In genomic region chr5:151051931-151052608, GRCh38 we compare ENCODE assay signal across 9 cellular contexts. TPM values are rescaled to one million over a fixed set of nuclear protein-coding genes. Genes with fewer than 3 reads are reported as not detected.
DNase-seq lines count a peak whose midpoint lies in the region; ATAC-seq and TF ChIP-seq lines count a peak whose summit lies in the region.
"Had no signal": no experiment of that assay in that cellular context is flagged by ENCODE, and none has a peak within 500 bp of the region (broad histone marks: within the 10 kb centered on the region; RNA-seq: fewer than 3 reads in every experiment).

No MANE protein-coding gene starts in this region.

- H3K4me1 ChIP-seq in vagina = peaks cover 13% of the 10 kb centered on the region
- H3K4me1 ChIP-seq in left lung = peaks cover 3 to 59% of the 10 kb centered on the region in 2 donors

- POLR2A ChIA-PET in activated CD4-positive, alpha-beta memory T cell treated with anti-CD3 and anti-CD28 coated beads, Interleukin-2, amount 10 ng/mL, durations not matched to agents 7 days and 5 days (lab: Charles Lee) = interaction anchor here (0.7 to 1.8 kb wide), 6 partner anchors 19 to 65 kb away, joined by 3 to 9 read pairs (median 5); no protein-coding TSS in a partner anchor

- H3K27me3 Mint-ChIP-seq in activated naive CD8-positive, alpha-beta T cell = no peaks in the 10 kb centered on the region
- no peaks in the 10 kb centered on the region for H3K27me3 Mint-ChIP-seq in activated naive CD8-positive, alpha-beta T cell treated with anti-CD3 and anti-CD28 coated beads for 36 hours
- no peaks in the 10 kb centered on the region for H3K27me3 Mint-ChIP-seq in activated CD4-positive, alpha-beta memory T cell treated with anti-CD3 and anti-CD28 coated beads, Interleukin-2, amount 10 ng/mL, durations not matched to agents 7 days and 5 days
- no peaks in the 10 kb centered on the region for H3K27me3 Mint-ChIP-seq in memory B cell

- TF ChIP-seq CTCF in vagina (IDR thresholded peaks at IDR 0.05) (no peak), left lung (IDR thresholded peaks at IDR 0.05) (no peak)

- intact Hi-C loops in vagina (cut with DNase I) (loop anchor here (5.0 kb wide), 1 partner anchor 65 kb away; no protein-coding TSS in a partner anchor), left lung (cut with DNase I) (loop anchor here (2.0 to 10.0 kb wide), 2 partner anchors 63 kb away; no protein-coding TSS in a partner anchor)

- no peak overlapping the region for H3K4me3 Mint-ChIP-seq in activated naive CD8-positive, alpha-beta T cell
- H3K4me3 Mint-ChIP-seq in activated naive CD8-positive, alpha-beta T cell treated with anti-CD3 and anti-CD28 coated beads for 36 hours = no peak overlapping the region
- no peak overlapping the region for H3K4me3 Mint-ChIP-seq in activated CD4-positive, alpha-beta memory T cell treated with anti-CD3 and anti-CD28 coated beads, Interleukin-2, amount 10 ng/mL, durations not matched to agents 7 days and 5 days
- H3K4me3 Mint-ChIP-seq in memory B cell = no peak overlapping the region
- H3K4me3 Mint-ChIP-seq: nephron had no signal

- ATAC-seq in memory B cell (ENCODE audit: low read depth) (no peak), left lung (no peak)

- no peak for DNase-seq in activated naive CD8-positive, alpha-beta T cell treated with anti-CD3 and anti-CD28 coated beads for 36 hours
- no peak for DNase-seq in activated CD4-positive, alpha-beta memory T cell treated with anti-CD3 and anti-CD28 coated beads, Interleukin-2, amount 10 ng/mL, durations not matched to agents 7 days and 5 days
- DNase-seq in memory B cell (ENCODE audit: low spot score in 2 of 2) (no peak), vagina (ENCODE audit: extremely low spot score in 2 of 2) (no peak), left lung (no peak), NCI-H774 (lab: John Stamatoyannopoulos, UW) (no peak), amniotic stem cell (lab: John Stamatoyannopoulos, UW) (no peak)

- no peak for TF ChIP-seq POLR2A in vagina (IDR thresholded peaks at IDR 0.05)

- peaks cover 0 to 74% of the 10 kb centered on the region in 2 donors for H3K36me3 ChIP-seq in vagina
- peaks cover 0 to 100% of the 10 kb centered on the region in 2 donors for H3K36me3 ChIP-seq in left lung

- H3K4me3 ChIP-seq in vagina (no peak overlapping the region), left lung (no peak overlapping the region)

- peak overlapping the region; percentile 41 for H3K27ac ChIP-seq in vagina
- H3K27ac ChIP-seq in left lung = peak overlapping the region in 1 of 2 donors; percentile 73

- H3K4me1 Mint-ChIP-seq in activated naive CD8-positive, alpha-beta T cell (ENCODE audit: low read depth) = peaks cover 9% of the 10 kb centered on the region
- peaks cover 11% of the 10 kb centered on the region for H3K4me1 Mint-ChIP-seq in activated naive CD8-positive, alpha-beta T cell treated with anti-CD3 and anti-CD28 coated beads for 36 hours
- peaks cover 11% of the 10 kb centered on the region for H3K4me1 Mint-ChIP-seq in activated CD4-positive, alpha-beta memory T cell treated with anti-CD3 and anti-CD28 coated beads, Interleukin-2, amount 10 ng/mL, durations not matched to agents 7 days and 5 days
- peaks cover 28% of the 10 kb centered on the region for H3K4me1 Mint-ChIP-seq in memory B cell
- H3K4me1 Mint-ChIP-seq: nephron had no signal

- peaks cover 12% of the 10 kb centered on the region for H3K36me3 Mint-ChIP-seq in activated naive CD8-positive, alpha-beta T cell
- H3K36me3 Mint-ChIP-seq in activated naive CD8-positive, alpha-beta T cell treated with anti-CD3 and anti-CD28 coated beads for 36 hours = peaks cover 24% of the 10 kb centered on the region
- H3K36me3 Mint-ChIP-seq in activated CD4-positive, alpha-beta memory T cell treated with anti-CD3 and anti-CD28 coated beads, Interleukin-2, amount 10 ng/mL, durations not matched to agents 7 days and 5 days (ENCODE audit: low read depth) = peaks cover 67% of the 10 kb centered on the region
- H3K36me3 Mint-ChIP-seq in memory B cell = peaks cover 42% of the 10 kb centered on the region

- H3K9me3 ChIP-seq in vagina = no peaks in the 10 kb centered on the region
- no peaks in the 10 kb centered on the region for H3K9me3 ChIP-seq in left lung

- H3K27me3 ChIP-seq in vagina (no peaks in the 10 kb centered on the region), left lung (no peaks in the 10 kb centered on the region)

- H3K9me3 Mint-ChIP-seq in activated naive CD8-positive, alpha-beta T cell (ENCODE audit: low read depth) = no peaks in the 10 kb centered on the region
- H3K9me3 Mint-ChIP-seq in activated naive CD8-positive, alpha-beta T cell treated with anti-CD3 and anti-CD28 coated beads for 36 hours = no peaks in the 10 kb centered on the region
- no peaks in the 10 kb centered on the region for H3K9me3 Mint-ChIP-seq in activated CD4-positive, alpha-beta memory T cell treated with anti-CD3 and anti-CD28 coated beads, Interleukin-2, amount 10 ng/mL, durations not matched to agents 7 days and 5 days
- no peaks in the 10 kb centered on the region for H3K9me3 Mint-ChIP-seq in memory B cell
- H3K9me3 Mint-ChIP-seq: nephron had no signal

- H3K27ac Mint-ChIP-seq in activated naive CD8-positive, alpha-beta T cell = peak overlapping the region; percentile 46
- no peak overlapping the region for H3K27ac Mint-ChIP-seq in activated naive CD8-positive, alpha-beta T cell treated with anti-CD3 and anti-CD28 coated beads for 36 hours
- peak overlapping the region; percentile 26 for H3K27ac Mint-ChIP-seq in activated CD4-positive, alpha-beta memory T cell treated with anti-CD3 and anti-CD28 coated beads, Interleukin-2, amount 10 ng/mL, durations not matched to agents 7 days and 5 days
- H3K27ac Mint-ChIP-seq in memory B cell = peak overlapping the region; percentile 91
- H3K27ac Mint-ChIP-seq: nephron had no signal

- CTCF ChIA-PET in activated CD4-positive, alpha-beta memory T cell treated with anti-CD3 and anti-CD28 coated beads, Interleukin-2, amount 10 ng/mL, durations not matched to agents 7 days and 5 days (lab: Charles Lee) = interaction anchor here (0.7 to 7.9 kb wide), 30 partner anchors 8 to 492 kb away, joined by 3 to 173 read pairs (median 5); partner anchors contain the start of genes ANXA6 and TNIP1

RNA-seq across cellular contexts. Expression of gene TNIP1, which starts 28.8 kb away (rescaled TPM):
- 100 to 1,000 TPM; 185 to 189 TPM for total RNA-seq in activated naive CD8-positive, alpha-beta T cell treated with anti-CD3 and anti-CD28 coated beads for 36 hours
- total RNA-seq in activated CD4-positive, alpha-beta memory T cell treated with anti-CD3 and anti-CD28 coated beads, Interleukin-2, amount 10 ng/mL, durations not matched to agents 7 days and 5 days = 100 to 1,000 TPM; 188 to 201 TPM
- total RNA-seq in vagina = 92.6 TPM
- total RNA-seq in left lung = 100 to 1,000 TPM; 111 to 133 TPM

RNA-seq across cellular contexts. Expression of gene GPX3, which starts 31.7 kb away (rescaled TPM):
- total RNA-seq in activated naive CD8-positive, alpha-beta T cell treated with anti-CD3 and anti-CD28 coated beads for 36 hours = not detected
- total RNA-seq in activated CD4-positive, alpha-beta memory T cell treated with anti-CD3 and anti-CD28 coated beads, Interleukin-2, amount 10 ng/mL, durations not matched to agents 7 days and 5 days = not detected
- total RNA-seq in vagina (3,069 TPM), left lung (100 to 1,000 TPM; 391 to 424 TPM)

Comparison
In these comparisons a context has a peak if more than half of its experiments do, and no peak if none do; other contexts are left out.
1. RNA of gene GPX3, which starts 31.7 kb away (total RNA-seq): 3,069 TPM in vagina (single experiment) and 391 to 424 TPM in left lung; not detected in activated naive CD8-positive, alpha-beta T cell treated with anti-CD3 and anti-CD28 coated beads for 36 hours and not detected in activated CD4-positive, alpha-beta memory T cell treated with anti-CD3 and anti-CD28 coated beads, Interleukin-2, amount 10 ng/mL, durations not matched to agents 7 days and 5 days; every median in the first group is over 100 times any median in the second.